ENCODE assay signal across 1 cellular context in genomic region chr3:16906679-16907078, GRCh38.
TF ChIP-seq lines count a peak whose summit lies in the region.

No MANE protein-coding gene starts in this region.

TF ChIP-seq in HEK293, 187 proteins besides CTCF, POLR2A, EP300 and RAD21 (continued from another document and continues in another):
- TF ChIP-seq, protein P1, sequence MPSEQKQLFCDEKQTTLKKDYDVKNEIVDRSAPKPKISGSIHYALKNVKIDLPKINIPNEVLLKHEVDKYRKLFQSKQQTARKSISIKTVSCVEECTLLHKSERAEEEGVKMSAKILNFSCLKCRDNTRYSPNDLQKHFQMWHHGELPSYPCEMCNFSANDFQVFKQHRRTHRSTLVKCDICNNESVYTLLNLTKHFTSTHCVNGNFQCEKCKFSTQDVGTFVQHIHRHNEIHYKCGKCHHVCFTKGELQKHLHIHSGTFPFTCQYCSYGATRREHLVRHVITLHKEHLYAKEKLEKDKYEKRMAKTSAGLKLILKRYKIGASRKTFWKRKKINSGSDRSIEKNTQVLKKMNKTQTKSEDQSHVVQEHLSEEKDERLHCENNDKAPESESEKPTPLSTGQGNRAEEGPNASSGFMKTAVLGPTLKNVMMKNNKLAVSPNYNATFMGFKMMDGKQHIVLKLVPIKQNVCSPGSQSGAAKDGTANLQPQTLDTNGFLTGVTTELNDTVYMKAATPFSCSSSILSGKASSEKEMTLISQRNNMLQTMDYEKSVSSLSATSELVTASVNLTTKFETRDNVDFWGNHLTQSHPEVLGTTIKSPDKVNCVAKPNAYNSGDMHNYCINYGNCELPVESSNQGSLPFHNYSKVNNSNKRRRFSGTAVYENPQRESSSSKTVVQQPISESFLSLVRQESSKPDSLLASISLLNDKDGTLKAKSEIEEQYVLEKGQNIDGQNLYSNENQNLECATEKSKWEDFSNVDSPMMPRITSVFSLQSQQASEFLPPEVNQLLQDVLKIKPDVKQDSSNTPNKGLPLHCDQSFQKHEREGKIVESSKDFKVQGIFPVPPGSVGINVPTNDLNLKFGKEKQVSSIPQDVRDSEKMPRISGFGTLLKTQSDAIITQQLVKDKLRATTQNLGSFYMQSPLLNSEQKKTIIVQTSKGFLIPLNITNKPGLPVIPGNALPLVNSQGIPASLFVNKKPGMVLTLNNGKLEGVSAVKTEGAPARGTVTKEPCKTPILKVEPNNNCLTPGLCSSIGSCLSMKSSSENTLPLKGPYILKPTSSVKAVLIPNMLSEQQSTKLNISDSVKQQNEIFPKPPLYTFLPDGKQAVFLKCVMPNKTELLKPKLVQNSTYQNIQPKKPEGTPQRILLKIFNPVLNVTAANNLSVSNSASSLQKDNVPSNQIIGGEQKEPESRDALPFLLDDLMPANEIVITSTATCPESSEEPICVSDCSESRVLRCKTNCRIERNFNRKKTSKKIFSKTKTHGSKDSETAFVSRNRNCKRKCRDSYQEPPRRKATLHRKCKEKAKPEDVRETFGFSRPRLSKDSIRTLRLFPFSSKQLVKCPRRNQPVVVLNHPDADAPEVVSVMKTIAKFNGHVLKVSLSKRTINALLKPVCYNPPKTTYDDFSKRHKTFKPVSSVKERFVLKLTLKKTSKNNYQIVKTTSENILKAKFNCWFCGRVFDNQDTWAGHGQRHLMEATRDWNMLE (tag by site-specific recombination; conservative IDR thresholded peaks at IDR 0.05; ENCODE audit: low read depth) = no peak
- TF ChIP-seq ZBTB17 (tag by site-specific recombination; IDR thresholded peaks at IDR 0.05) (no peak), ZNF202 (tag by site-specific recombination; IDR thresholded peaks at IDR 0.05; ENCODE audit: borderline replicate concordance) (no peak), GLI4 (tag by site-specific recombination; IDR thresholded peaks at IDR 0.05) (no peak), ZNF354C (tag by site-specific recombination; IDR thresholded peaks at IDR 0.05; ENCODE audit: borderline replicate concordance, low read depth) (no peak), ZNF560 (tag by site-specific recombination; IDR thresholded peaks at IDR 0.05; ENCODE audit: borderline replicate concordance) (no peak), ZNF48 (tag by site-specific recombination; IDR thresholded peaks at IDR 0.05) (no peak), ZNF768 (tag by site-specific recombination; IDR thresholded peaks at IDR 0.05) (no peak), ZBTB7A (tag by site-specific recombination; IDR thresholded peaks at IDR 0.05; ENCODE audit: low read depth) (no peak), ZNF530 (tag by site-specific recombination; IDR thresholded peaks at IDR 0.05; ENCODE audit: low read depth) (no peak), ZNF623 (tag by site-specific recombination; IDR thresholded peaks at IDR 0.05) (peak; percentile 71), YY2 (tag by site-specific recombination; IDR thresholded peaks at IDR 0.05) (no peak), ZNF266 (tag by site-specific recombination; IDR thresholded peaks at IDR 0.05; ENCODE audit: low read depth) (no peak), BCL6B (tag by site-specific recombination; IDR thresholded peaks at IDR 0.05) (peak; percentile 94), ZNF544 (tag by site-specific recombination; IDR thresholded peaks at IDR 0.05) (no peak), AEBP2 (tag by site-specific recombination; IDR thresholded peaks at IDR 0.05; ENCODE audit: borderline replicate concordance) (no peak), ZNF529 (tag by site-specific recombination; IDR thresholded peaks at IDR 0.05; ENCODE audit: insufficient replicate concordance) (no peak), ZNF639 (tag by site-specific recombination; IDR thresholded peaks at IDR 0.05) (no peak), PRDM2 (tag by site-specific recombination; IDR thresholded peaks at IDR 0.05; ENCODE audit: borderline replicate concordance) (no peak), ZBTB8A (tag by site-specific recombination; IDR thresholded peaks at IDR 0.05) (no peak), ZNF426 (tag by site-specific recombination; IDR thresholded peaks at IDR 0.05) (no peak), ZNF184 (tag by site-specific recombination; IDR thresholded peaks at IDR 0.05) (no peak), ZNF391 (tag by site-specific recombination; IDR thresholded peaks at IDR 0.05; ENCODE audit: borderline replicate concordance, low read depth) (no peak), HOXD13 (CRISPR knock-in tag; IDR thresholded peaks at IDR 0.05; ENCODE audit: borderline replicate concordance) (no peak), ZNF561 (tag by site-specific recombination; IDR thresholded peaks at IDR 0.05; ENCODE audit: borderline replicate concordance) (0 out of 2 replicates have a peak, but pooled peaks have one; percentile 31), ZNF658 (tag by site-specific recombination; IDR thresholded peaks at IDR 0.05) (no peak), ZNF624 (tag by site-specific recombination; IDR thresholded peaks at IDR 0.05) (no peak), ZNF132 (tag by site-specific recombination; IDR thresholded peaks at IDR 0.05; ENCODE audit: borderline replicate concordance) (no peak), GLI2 (tag by site-specific recombination; IDR thresholded peaks at IDR 0.05; ENCODE audit: borderline replicate concordance, low read depth) (no peak), ZNF362 (tag by site-specific recombination; IDR thresholded peaks at IDR 0.05) (no peak)
- TF ChIP-seq, protein P2, sequence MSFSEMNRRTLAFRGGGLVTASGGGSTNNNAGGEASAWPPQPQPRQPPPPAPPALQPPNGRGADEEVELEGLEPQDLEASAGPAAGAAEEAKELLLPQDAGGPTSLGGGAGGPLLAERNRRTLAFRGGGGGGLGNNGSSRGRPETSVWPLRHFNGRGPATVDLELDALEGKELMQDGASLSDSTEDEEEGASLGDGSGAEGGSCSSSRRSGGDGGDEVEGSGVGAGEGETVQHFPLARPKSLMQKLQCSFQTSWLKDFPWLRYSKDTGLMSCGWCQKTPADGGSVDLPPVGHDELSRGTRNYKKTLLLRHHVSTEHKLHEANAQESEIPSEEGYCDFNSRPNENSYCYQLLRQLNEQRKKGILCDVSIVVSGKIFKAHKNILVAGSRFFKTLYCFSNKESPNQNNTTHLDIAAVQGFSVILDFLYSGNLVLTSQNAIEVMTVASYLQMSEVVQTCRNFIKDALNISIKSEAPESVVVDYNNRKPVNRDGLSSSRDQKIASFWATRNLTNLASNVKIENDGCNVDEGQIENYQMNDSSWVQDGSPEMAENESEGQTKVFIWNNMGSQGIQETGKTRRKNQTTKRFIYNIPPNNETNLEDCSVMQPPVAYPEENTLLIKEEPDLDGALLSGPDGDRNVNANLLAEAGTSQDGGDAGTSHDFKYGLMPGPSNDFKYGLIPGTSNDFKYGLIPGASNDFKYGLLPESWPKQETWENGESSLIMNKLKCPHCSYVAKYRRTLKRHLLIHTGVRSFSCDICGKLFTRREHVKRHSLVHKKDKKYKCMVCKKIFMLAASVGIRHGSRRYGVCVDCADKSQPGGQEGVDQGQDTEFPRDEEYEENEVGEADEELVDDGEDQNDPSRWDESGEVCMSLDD (tag by site-specific recombination; IDR thresholded peaks at IDR 0.05) = no peak
- TF ChIP-seq, protein P3, sequence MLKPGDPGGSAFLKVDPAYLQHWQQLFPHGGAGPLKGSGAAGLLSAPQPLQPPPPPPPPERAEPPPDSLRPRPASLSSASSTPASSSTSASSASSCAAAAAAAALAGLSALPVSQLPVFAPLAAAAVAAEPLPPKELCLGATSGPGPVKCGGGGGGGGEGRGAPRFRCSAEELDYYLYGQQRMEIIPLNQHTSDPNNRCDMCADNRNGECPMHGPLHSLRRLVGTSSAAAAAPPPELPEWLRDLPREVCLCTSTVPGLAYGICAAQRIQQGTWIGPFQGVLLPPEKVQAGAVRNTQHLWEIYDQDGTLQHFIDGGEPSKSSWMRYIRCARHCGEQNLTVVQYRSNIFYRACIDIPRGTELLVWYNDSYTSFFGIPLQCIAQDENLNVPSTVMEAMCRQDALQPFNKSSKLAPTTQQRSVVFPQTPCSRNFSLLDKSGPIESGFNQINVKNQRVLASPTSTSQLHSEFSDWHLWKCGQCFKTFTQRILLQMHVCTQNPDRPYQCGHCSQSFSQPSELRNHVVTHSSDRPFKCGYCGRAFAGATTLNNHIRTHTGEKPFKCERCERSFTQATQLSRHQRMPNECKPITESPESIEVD (tag by site-specific recombination; IDR thresholded peaks at IDR 0.05) = peak; percentile 93
- TF ChIP-seq, protein P4, sequence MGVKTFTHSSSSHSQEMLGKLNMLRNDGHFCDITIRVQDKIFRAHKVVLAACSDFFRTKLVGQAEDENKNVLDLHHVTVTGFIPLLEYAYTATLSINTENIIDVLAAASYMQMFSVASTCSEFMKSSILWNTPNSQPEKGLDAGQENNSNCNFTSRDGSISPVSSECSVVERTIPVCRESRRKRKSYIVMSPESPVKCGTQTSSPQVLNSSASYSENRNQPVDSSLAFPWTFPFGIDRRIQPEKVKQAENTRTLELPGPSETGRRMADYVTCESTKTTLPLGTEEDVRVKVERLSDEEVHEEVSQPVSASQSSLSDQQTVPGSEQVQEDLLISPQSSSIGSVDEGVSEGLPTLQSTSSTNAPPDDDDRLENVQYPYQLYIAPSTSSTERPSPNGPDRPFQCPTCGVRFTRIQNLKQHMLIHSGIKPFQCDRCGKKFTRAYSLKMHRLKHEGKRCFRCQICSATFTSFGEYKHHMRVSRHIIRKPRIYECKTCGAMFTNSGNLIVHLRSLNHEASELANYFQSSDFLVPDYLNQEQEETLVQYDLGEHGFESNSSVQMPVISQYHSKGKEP (tag by site-specific recombination; IDR thresholded peaks at IDR 0.05) = peak; percentile 46; the same call in 1 of the 2 replicates
